ENCODE assay signal across 9 cellular contexts in the genomic region with DNA sequence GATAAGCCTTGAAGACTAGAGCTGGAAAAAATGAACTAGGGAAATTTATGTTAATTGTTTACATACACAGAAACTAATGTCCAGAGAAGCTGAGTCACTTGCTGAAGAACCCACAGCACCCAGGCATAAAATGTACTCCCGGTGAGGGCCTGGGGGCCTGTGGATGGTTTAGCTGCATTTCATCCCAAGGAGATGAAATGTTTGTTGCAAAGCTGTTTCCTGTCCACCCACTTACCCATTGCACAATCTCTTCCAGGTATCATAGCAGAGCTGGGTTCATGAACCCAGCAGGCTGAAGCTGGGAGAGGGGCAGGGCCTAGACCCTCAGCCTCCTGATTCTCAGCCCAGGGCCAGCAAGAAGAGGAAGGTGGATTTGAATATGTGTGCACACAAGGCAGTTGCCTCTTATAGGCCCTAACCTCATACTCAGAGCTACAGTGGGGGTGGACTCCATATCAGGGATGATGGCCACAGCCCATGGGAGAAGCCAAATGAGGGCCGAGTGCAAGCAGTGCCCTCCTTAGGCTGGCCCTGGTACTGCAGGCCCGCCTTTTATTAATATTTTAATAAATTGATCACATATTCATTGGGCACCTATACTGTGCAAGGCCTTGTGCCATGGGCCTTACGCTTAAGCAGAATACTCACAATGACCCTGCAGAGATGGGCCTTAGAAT.
DNase-seq lines count a peak whose midpoint lies in the region; ATAC-seq and TF ChIP-seq lines count a peak whose summit lies in the region.
"Had no signal": no experiment of that assay in that cellular context is flagged by ENCODE, and none has a peak within 500 bp of the region (broad histone marks: within the 10 kb centered on the region; RNA-seq: fewer than 3 reads in every experiment).

No MANE protein-coding gene starts in this region.

- H3K4me3 ChIP-seq in OCI-LY1 (ENCODE audit: low read depth, low read length, poor library complexity, severe bottlenecking), result no peak overlapping the region
- H3K4me3 ChIP-seq: HAP-1 had no signal

- H3K4me1 ChIP-seq in OCI-LY1 (ENCODE audit: insufficient read depth, low read length, severe bottlenecking), result no peaks in the 10 kb centered on the region
- H3K4me1 ChIP-seq: HAP-1 had no signal

- H3K27me3 ChIP-seq in OCI-LY1 (ENCODE audit: insufficient read depth, low read length), result no peaks in the 10 kb centered on the region

- no peak overlapping the region for H3K27ac ChIP-seq in 22Rv1
- no peak overlapping the region for H3K27ac ChIP-seq in OCI-LY1 (ENCODE audit: low read depth, low read length, poor library complexity, severe bottlenecking)

- H3K79me2 ChIP-seq in OCI-LY1 (ENCODE audit: insufficient read depth, low read length), result no peaks in the 10 kb centered on the region

- H3K4me2 ChIP-seq in OCI-LY1 (ENCODE audit: low read length), result no peak overlapping the region

- H3K9ac ChIP-seq in OCI-LY1 (ENCODE audit: low read length), result no peak overlapping the region

- no peaks in the 10 kb centered on the region for H4K20me1 ChIP-seq in OCI-LY1 (ENCODE audit: insufficient read depth, low read length)

- DNase-seq in EL (peak; percentile 75), non-pigmented ciliary epithelial cell (ENCODE audit: low read depth) (peak; percentile 58)
- no peak for DNase-seq in activated CD8-positive, alpha-beta memory T cell treated with anti-CD3 and anti-CD28 coated beads, Interleukin-2, amount 50 U/mL, for 4 hours

- no peaks in the 10 kb centered on the region for H3K9me3 ChIP-seq in OCI-LY1 (ENCODE audit: low read length)
- H3K9me3 ChIP-seq: HAP-1 had no signal

- H2AFZ ChIP-seq in OCI-LY1 (ENCODE audit: low read length), result no peak overlapping the region

- H3K36me3 ChIP-seq in OCI-LY1 (ENCODE audit: insufficient read depth, low read length), result no peaks in the 10 kb centered on the region
- H3K36me3 ChIP-seq: HAP-1 had no signal

- no peaks in the 10 kb centered on the region for H3K9me2 ChIP-seq in OCI-LY1 (ENCODE audit: low read depth, low read length)

- ATAC-seq in esophagus mucosa (peak; percentile 52), HG02870 (IDR thresholded peaks at IDR 0.05; ENCODE audit: unreplicated experiment) (no peak), HG03378 (IDR thresholded peaks at IDR 0.05; ENCODE audit: unreplicated experiment) (no peak)

- H3F3A ChIP-seq in OCI-LY1 (ENCODE audit: insufficient read depth, low read length), result no peaks in the 10 kb centered on the region

- TF ChIP-seq CTCF in 22Rv1 (IDR thresholded peaks at IDR 0.05) (peak; percentile 84), OCI-LY1 (IDR thresholded peaks at IDR 0.05; ENCODE audit: low read length) (peak; percentile 46; the same call in 1 of the 2 replicates)
